Comparison of ENCODE assay signal across 14 cellular contexts in the genomic region with DNA sequence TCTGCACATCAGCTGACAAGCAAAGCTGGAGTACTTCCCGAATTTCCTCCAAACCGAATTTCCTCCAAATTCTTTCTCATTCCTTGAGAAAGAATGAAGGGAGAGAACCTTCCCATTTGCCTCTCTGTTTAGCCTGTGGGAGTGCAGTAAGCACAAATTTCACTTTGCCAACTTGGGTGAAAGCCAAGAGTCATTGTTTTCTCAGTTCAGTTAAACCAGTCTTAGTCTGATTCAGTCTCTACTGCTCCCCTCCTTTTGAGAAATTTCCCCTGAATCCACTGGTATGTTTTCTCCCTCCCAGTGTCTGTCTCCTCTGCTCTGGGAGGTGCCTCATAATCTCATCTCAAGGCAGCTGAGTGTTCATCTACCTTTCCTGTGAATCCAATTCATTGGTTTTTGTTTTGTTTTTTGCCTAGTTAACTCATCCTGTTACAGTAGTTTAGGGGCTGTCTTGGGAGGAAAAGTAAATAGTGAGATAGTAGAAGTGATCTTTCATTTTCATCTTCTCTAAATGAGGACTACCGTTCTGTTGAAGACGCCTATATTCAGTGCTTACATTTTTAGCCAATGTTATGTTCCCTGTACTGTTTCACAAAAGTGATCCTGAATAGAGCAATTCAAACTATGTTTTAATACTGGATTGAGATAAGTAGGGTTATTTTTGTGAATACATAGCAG. TPM values are rescaled to one million over a fixed set of nuclear protein-coding genes. Genes with fewer than 3 reads are reported as not detected.
DNase-seq lines count a peak whose midpoint lies in the region; ATAC-seq and TF ChIP-seq lines count a peak whose summit lies in the region.
"Had no signal": no experiment of that assay in that cellular context is flagged by ENCODE, and none has a peak within 500 bp of the region (broad histone marks: within the 10 kb centered on the region; RNA-seq: fewer than 3 reads in every experiment).

No MANE protein-coding gene starts in this region.

- no peak overlapping the region for H3K4me3 Mint-ChIP-seq in T-cell
- H3K4me3 Mint-ChIP-seq: activated CD4-positive, alpha-beta T cell treated with anti-CD3 and anti-CD28 coated beads, Interleukin-2, amount 10 ng/mL, durations not matched to agents 24 days and 14 days; activated naive CD8-positive, alpha-beta T cell had no signal

- no peaks in the 10 kb centered on the region for H3K36me3 Mint-ChIP-seq in T-cell
- H3K36me3 Mint-ChIP-seq: activated naive CD8-positive, alpha-beta T cell had no signal

- CTCF ChIA-PET in T-cell (lab: Charles Lee), result no interaction called here

- POLR2A ChIA-PET in T-cell (lab: Charles Lee), result no interaction called here

- H3K4me1 Mint-ChIP-seq in T-cell, result peaks cover 0 to 5% (median 0%) of the 10 kb centered on the region in 3 donors
- H3K4me1 Mint-ChIP-seq: activated CD4-positive, alpha-beta T cell treated with anti-CD3 and anti-CD28 coated beads, Interleukin-2, amount 10 ng/mL, durations not matched to agents 24 days and 14 days had no signal

- no peak for TF ChIP-seq RAD21 in Ishikawa (IDR thresholded peaks at IDR 0.05; ENCODE audit: low read depth)

- no peak overlapping the region for H3K27ac Mint-ChIP-seq in T-cell
- H3K27ac Mint-ChIP-seq: activated CD4-positive, alpha-beta T cell treated with anti-CD3 and anti-CD28 coated beads, Interleukin-2, amount 10 ng/mL, durations not matched to agents 24 days and 14 days; activated naive CD8-positive, alpha-beta T cell had no signal

- no peak for TF ChIP-seq EP300 in Ishikawa (IDR thresholded peaks at IDR 0.05; ENCODE audit: borderline replicate concordance)

- no peaks in the 10 kb centered on the region for H3K9me3 Mint-ChIP-seq in T-cell
- H3K9me3 Mint-ChIP-seq: activated CD4-positive, alpha-beta T cell treated with anti-CD3 and anti-CD28 coated beads, Interleukin-2, amount 10 ng/mL, durations not matched to agents 24 days and 14 days had no signal

- ATAC-seq in T-cell (replicated peaks in 1 of 4) (no peak), GM18502 (IDR thresholded peaks at IDR 0.05; ENCODE audit: poor library complexity, unreplicated experiment) (no peak), HG03280 (IDR thresholded peaks at IDR 0.05; ENCODE audit: unreplicated experiment) (no peak), GM19452 (IDR thresholded peaks at IDR 0.05; ENCODE audit: unreplicated experiment) (no peak)
- ATAC-seq: sciatic nerve had no signal

- peaks cover 0 to 31% of the 10 kb centered on the region in 2 donors for H3K27me3 Mint-ChIP-seq in T-cell
- H3K27me3 Mint-ChIP-seq: activated naive CD8-positive, alpha-beta T cell had no signal

- DNase-seq in AG08395 (ENCODE audit: low spot score) (peak; percentile 12), brain pericyte (ENCODE audit: low read depth, low spot score) (peak; percentile 11), lung microvascular endothelial cell (ENCODE audit: low read depth in 2 of 2) (peak; percentile 39 to 49), T-cell (no peak)
- DNase-seq: activated CD4-positive, alpha-beta T cell treated with anti-CD3 and anti-CD28 coated beads, Interleukin-2, amount 10 ng/mL, durations not matched to agents 24 days and 14 days; left ventricle myocardium inferior; NCI-H2081; SHP77 had no signal

TF ChIP-seq in Ishikawa, 13 proteins besides CTCF, POLR2A, EP300 and RAD21:
- TF ChIP-seq NFIC (IDR thresholded peaks at IDR 0.05) (0 out of 2 replicates have a peak, but pooled peaks have one; percentile 11), TAF1 (IDR thresholded peaks at IDR 0.05; ENCODE audit: low read depth) (no peak), FOXM1 (IDR thresholded peaks at IDR 0.05; ENCODE audit: borderline replicate concordance, low read depth) (no peak), YY1 (IDR thresholded peaks at IDR 0.05; ENCODE audit: low read depth) (no peak), TCF12 (IDR thresholded peaks at IDR 0.05; ENCODE audit: low read depth) (no peak)
- TF ChIP-seq, protein P1, sequence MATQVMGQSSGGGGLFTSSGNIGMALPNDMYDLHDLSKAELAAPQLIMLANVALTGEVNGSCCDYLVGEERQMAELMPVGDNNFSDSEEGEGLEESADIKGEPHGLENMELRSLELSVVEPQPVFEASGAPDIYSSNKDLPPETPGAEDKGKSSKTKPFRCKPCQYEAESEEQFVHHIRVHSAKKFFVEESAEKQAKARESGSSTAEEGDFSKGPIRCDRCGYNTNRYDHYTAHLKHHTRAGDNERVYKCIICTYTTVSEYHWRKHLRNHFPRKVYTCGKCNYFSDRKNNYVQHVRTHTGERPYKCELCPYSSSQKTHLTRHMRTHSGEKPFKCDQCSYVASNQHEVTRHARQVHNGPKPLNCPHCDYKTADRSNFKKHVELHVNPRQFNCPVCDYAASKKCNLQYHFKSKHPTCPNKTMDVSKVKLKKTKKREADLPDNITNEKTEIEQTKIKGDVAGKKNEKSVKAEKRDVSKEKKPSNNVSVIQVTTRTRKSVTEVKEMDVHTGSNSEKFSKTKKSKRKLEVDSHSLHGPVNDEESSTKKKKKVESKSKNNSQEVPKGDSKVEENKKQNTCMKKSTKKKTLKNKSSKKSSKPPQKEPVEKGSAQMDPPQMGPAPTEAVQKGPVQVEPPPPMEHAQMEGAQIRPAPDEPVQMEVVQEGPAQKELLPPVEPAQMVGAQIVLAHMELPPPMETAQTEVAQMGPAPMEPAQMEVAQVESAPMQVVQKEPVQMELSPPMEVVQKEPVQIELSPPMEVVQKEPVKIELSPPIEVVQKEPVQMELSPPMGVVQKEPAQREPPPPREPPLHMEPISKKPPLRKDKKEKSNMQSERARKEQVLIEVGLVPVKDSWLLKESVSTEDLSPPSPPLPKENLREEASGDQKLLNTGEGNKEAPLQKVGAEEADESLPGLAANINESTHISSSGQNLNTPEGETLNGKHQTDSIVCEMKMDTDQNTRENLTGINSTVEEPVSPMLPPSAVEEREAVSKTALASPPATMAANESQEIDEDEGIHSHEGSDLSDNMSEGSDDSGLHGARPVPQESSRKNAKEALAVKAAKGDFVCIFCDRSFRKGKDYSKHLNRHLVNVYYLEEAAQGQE (IDR thresholded peaks at IDR 0.05; ENCODE audit: low read depth), result no peak

RNA-seq across cellular contexts. Expression of a gene that starts 49.0 kb away (rescaled TPM):
- total RNA-seq in lung microvascular endothelial cell, result under 0.01 TPM in 1 of 2 replicates, not detected in the other
- total RNA-seq in T-cell, result under 1 TPM in 1 of 5 donors, not detected in 4; 0.06 TPM
- total RNA-seq: activated CD4-positive, alpha-beta T cell treated with anti-CD3 and anti-CD28 coated beads, Interleukin-2, amount 10 ng/mL, durations not matched to agents 24 days and 14 days; sciatic nerve had no signal

Comparison
In these comparisons a context has a peak if more than half of its experiments do, and no peak if none do; other contexts are left out.
1. DNase-seq: peak in AG08395 (single experiment), brain pericyte (single experiment) and lung microvascular endothelial cell (2 of 2); none in T-cell (0 of 34).